9 cellular contexts compared by ENCODE assay signal in genomic region chr18:63676526-63676925, GRCh38. TPM values are rescaled to one million over a fixed set of nuclear protein-coding genes. Genes with fewer than 3 reads are reported as not detected.
DNase-seq lines count a peak whose midpoint lies in the region; ATAC-seq and TF ChIP-seq lines count a peak whose summit lies in the region.
"Had no signal": no experiment of that assay in that cellular context is flagged by ENCODE, and none has a peak within 500 bp of the region (broad histone marks: within the 10 kb centered on the region; RNA-seq: fewer than 3 reads in every experiment).

No MANE protein-coding gene starts in this region.

- H2AFZ ChIP-seq in GM23248 = peak overlapping the region; percentile 57; the same call in 1 of the 2 replicates

- H3K27me3 Mint-ChIP-seq in immature natural killer cell (ENCODE audit: low read depth in 3 of 3) = peaks cover 1 to 6% (median 2%) of the 10 kb centered on the region in 3 donors
- no peaks in the 10 kb centered on the region for H3K27me3 Mint-ChIP-seq in stimulated activated memory B cell treated with anti-CD40 and anti-IgM and Interleukin-4, amounts not matched to agents 10 μg/mL and 1 μg/mL and 100 μg/mL, for 72 hours

- no peak for ATAC-seq in omental fat pad (ENCODE audit: low FRiP score)
- no peak for ATAC-seq in stimulated activated memory B cell treated with anti-CD40 and anti-IgM and Interleukin-4, amounts not matched to agents 10 μg/mL and 1 μg/mL and 100 μg/mL, for 72 hours
- ATAC-seq: K562 had no signal

- peaks cover 22% of the 10 kb centered on the region for H3K4me1 ChIP-seq in GM23248 (ENCODE audit: insufficient read depth)

- no peak overlapping the region for H3K4me3 Mint-ChIP-seq in immature natural killer cell
- no peak overlapping the region for H3K4me3 Mint-ChIP-seq in stimulated activated memory B cell treated with anti-CD40 and anti-IgM and Interleukin-4, amounts not matched to agents 10 μg/mL and 1 μg/mL and 100 μg/mL, for 72 hours

- H3K4me3 ChIP-seq in GM12865 (ENCODE audit: low read depth, low read length) (no peak overlapping the region), GM23248 (no peak overlapping the region), fibroblast of mammary gland (ENCODE audit: control insufficient read depth, low read depth, low read length) (no peak overlapping the region)
- H3K4me3 ChIP-seq: K562 had no signal

- H4K20me1 ChIP-seq in GM23248 (ENCODE audit: insufficient read depth) = no peaks in the 10 kb centered on the region

- no peaks in the 10 kb centered on the region for H3K9me3 ChIP-seq in GM23248 (ENCODE audit: low read depth)

- no peaks in the 10 kb centered on the region for H3K36me3 ChIP-seq in GM23248 (ENCODE audit: low read depth)

- in situ Hi-C loops in GM23248 (cut with MboI) = no loop called here

- no peaks in the 10 kb centered on the region for H3K9me2 ChIP-seq in GM23248 (ENCODE audit: insufficient read depth)

- H3K27ac ChIP-seq in GM23248 = peak overlapping the region; percentile 69

- peaks cover 22% of the 10 kb centered on the region for H3F3A ChIP-seq in GM23248 (ENCODE audit: insufficient read depth)

- H3K9ac ChIP-seq in GM23248 = peak overlapping the region; percentile 40; the same call in 1 of the 2 replicates

- DNase-seq in GM12865 (ENCODE audit: low read depth) = peak; percentile 48
- DNase-seq in GM23248 = peak; percentile 29
- DNase-seq in NCI-H1105 treated with DMSO at 0.1 percent for 48 hours (lab: John Stamatoyannopoulos, UW) = peak; percentile 16
- peak; percentile 12 for DNase-seq in fibroblast of mammary gland (ENCODE audit: low read depth)
- DNase-seq in omental fat pad (ENCODE audit: low spot score) = no peak
- DNase-seq in NCI-H187 (lab: John Stamatoyannopoulos, UW) = no peak
- DNase-seq in immature natural killer cell = no peak

- H3K4me2 ChIP-seq in GM23248 (ENCODE audit: unreplicated experiment) = no peak overlapping the region

- no peak overlapping the region for H3K27ac Mint-ChIP-seq in immature natural killer cell
- H3K27ac Mint-ChIP-seq in stimulated activated memory B cell treated with anti-CD40 and anti-IgM and Interleukin-4, amounts not matched to agents 10 μg/mL and 1 μg/mL and 100 μg/mL, for 72 hours = no peak overlapping the region

- TF ChIP-seq CTCF in GM12865 (IDR thresholded peaks at IDR 0.05; ENCODE audit: insufficient read depth, low read depth, low read length, missing control alignments) (peak; percentile 65), fibroblast of mammary gland (conservative IDR thresholded peaks at IDR 0.05; ENCODE audit: control insufficient read depth, insufficient read depth, low read depth, low read length) (peak; percentile 31), omental fat pad (IDR thresholded peaks at IDR 0.05) (no peak)

- H3K4me1 Mint-ChIP-seq in immature natural killer cell = no peaks in the 10 kb centered on the region
- no peaks in the 10 kb centered on the region for H3K4me1 Mint-ChIP-seq in stimulated activated memory B cell treated with anti-CD40 and anti-IgM and Interleukin-4, amounts not matched to agents 10 μg/mL and 1 μg/mL and 100 μg/mL, for 72 hours

- WGBS in GM23248 (ENCODE audit: low coverage in 1 of 2, low lambda C conversion rate in 2 of 2, missing lambda C conversion rate in 2 of 2), 2 experiments = 30 to 31% methylated on average over 4 of the region's 4 CpGs

- H3K79me2 ChIP-seq in GM23248 (ENCODE audit: insufficient read depth) = no peaks in the 10 kb centered on the region

- peaks cover 0 to 10% (median under 1%) of the 10 kb centered on the region in 6 donors for H3K9me3 Mint-ChIP-seq in immature natural killer cell
- H3K9me3 Mint-ChIP-seq in stimulated activated memory B cell treated with anti-CD40 and anti-IgM and Interleukin-4, amounts not matched to agents 10 μg/mL and 1 μg/mL and 100 μg/mL, for 72 hours = peaks cover 3% of the 10 kb centered on the region

- H3K36me3 Mint-ChIP-seq in immature natural killer cell = no peaks in the 10 kb centered on the region
- H3K36me3 Mint-ChIP-seq in stimulated activated memory B cell treated with anti-CD40 and anti-IgM and Interleukin-4, amounts not matched to agents 10 μg/mL and 1 μg/mL and 100 μg/mL, for 72 hours = no peaks in the 10 kb centered on the region

- no peaks in the 10 kb centered on the region for H3K27me3 ChIP-seq in GM23248 (replicated peaks; ENCODE audit: insufficient read depth)

RNA-seq across cellular contexts. Expression of gene SERPINB3, which starts 14.8 kb away (rescaled TPM):
- not detected in 2 replicates for total RNA-seq in GM23248 (2014; rRNA removed; shearing (Covaris generic))
- polyA plus RNA-seq in GM23248 (2016; fragmentation: Nextera tagmentation; extraction: Ambion mirVana) (0.24 TPM in 1 of 2 replicates, not detected in the other), immature natural killer cell (not detected)
- total RNA-seq in omental fat pad = not detected
- total RNA-seq: K562 had no signal
- polyA plus RNA-seq: K562 had no signal

RNA-seq across cellular contexts. Expression of gene SERPINB11, which starts 26.2 kb away (rescaled TPM):
- not detected in 2 replicates for total RNA-seq in GM23248 (2014; rRNA removed; shearing (Covaris generic))
- not detected in 2 replicates for polyA plus RNA-seq in GM23248 (2016; fragmentation: Nextera tagmentation; extraction: Ambion mirVana)
- not detected for total RNA-seq in omental fat pad
- polyA plus RNA-seq in immature natural killer cell = not detected
- total RNA-seq: K562 had no signal
- polyA plus RNA-seq: K562 had no signal

RNA-seq across cellular contexts. Expression of gene SERPINB4, which starts 32.5 kb away (rescaled TPM):
- not detected in 2 replicates for total RNA-seq in GM23248 (2014; rRNA removed; shearing (Covaris generic))
- polyA plus RNA-seq in GM23248 (2016; fragmentation: Nextera tagmentation; extraction: Ambion mirVana) (not detected in 2 replicates), immature natural killer cell (not detected)
- total RNA-seq in omental fat pad = not detected
- total RNA-seq: K562 had no signal
- polyA plus RNA-seq: K562 had no signal

Comparison
In these comparisons a context has a peak if more than half of its experiments do, and no peak if none do; other contexts are left out.
1. DNase-seq: peak in GM12865 (single experiment), GM23248 (single experiment), NCI-H1105 treated with DMSO at 0.1 percent for 48 hours (single experiment) and fibroblast of mammary gland (single experiment); none in omental fat pad (single experiment), NCI-H187 (0 of 2) and immature natural killer cell (0 of 3).
2. CTCF ChIP-seq: peak in GM12865 (single experiment) and fibroblast of mammary gland (single experiment); none in omental fat pad (0 of 3).